Comparison of ENCODE assay signal across 8 cellular contexts in the genomic region with DNA sequence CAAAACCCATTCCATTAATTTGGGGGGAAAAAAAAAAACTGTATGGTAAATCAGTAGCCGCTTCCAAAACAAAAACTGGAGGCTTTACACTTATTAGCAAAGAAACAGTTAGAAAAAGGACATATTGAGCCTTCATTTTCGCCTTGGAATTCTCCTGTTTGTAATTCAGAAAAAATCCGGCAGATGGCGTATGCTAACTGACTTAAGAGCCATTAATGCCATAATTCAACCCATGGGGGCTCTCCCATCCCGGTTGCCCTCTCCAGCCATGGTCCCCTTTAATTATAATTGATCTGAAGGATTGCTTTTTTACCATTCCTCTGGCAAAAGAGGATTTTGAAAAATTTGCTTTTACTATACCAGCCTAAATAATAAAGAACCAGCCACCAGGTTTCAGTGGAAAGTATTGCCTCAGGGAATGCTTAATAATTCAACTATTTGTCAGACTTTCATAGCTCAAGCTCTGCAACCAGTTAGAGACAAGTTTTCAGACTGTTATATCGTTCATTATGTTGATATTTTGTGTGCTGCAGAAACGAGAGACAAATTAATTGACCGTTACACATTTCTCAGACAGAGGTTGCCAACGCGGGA. TPM values are rescaled to one million over a fixed set of nuclear protein-coding genes. Genes with fewer than 3 reads are reported as not detected.
DNase-seq lines count a peak whose midpoint lies in the region; ATAC-seq and TF ChIP-seq lines count a peak whose summit lies in the region.

No MANE protein-coding gene starts in this region.

- TF ChIP-seq CTCF in osteoblast (IDR thresholded peaks at IDR 0.05; ENCODE audit: extremely low read depth, low read depth, low read length), result peak; percentile 60

- no peaks in the 10 kb centered on the region for H4K20me1 ChIP-seq in osteoblast (ENCODE audit: insufficient read depth, low read length)

- H3K4me3 Mint-ChIP-seq in effector memory CD8-positive, alpha-beta T cell, result no peak overlapping the region
- no peak overlapping the region for H3K4me3 Mint-ChIP-seq in activated CD4-positive, alpha-beta memory T cell treated with anti-CD3 and anti-CD28 coated beads for 36 hours

- H3K4me3 ChIP-seq in osteoblast (ENCODE audit: insufficient read depth, low read length), result no peak overlapping the region

- no peaks in the 10 kb centered on the region for H3K79me2 ChIP-seq in osteoblast (ENCODE audit: insufficient read depth, low read length)

- no peak overlapping the region for H3K27ac ChIP-seq in osteoblast (ENCODE audit: low read depth, low read length)

- no peaks in the 10 kb centered on the region for H3K27me3 ChIP-seq in osteoblast (ENCODE audit: insufficient read depth, low read length)

- no peaks in the 10 kb centered on the region for H3K9me3 ChIP-seq in osteoblast (ENCODE audit: low read depth, low read length)

- H3K27ac Mint-ChIP-seq in effector memory CD8-positive, alpha-beta T cell, result no peak overlapping the region
- no peak overlapping the region for H3K27ac Mint-ChIP-seq in activated CD4-positive, alpha-beta memory T cell treated with anti-CD3 and anti-CD28 coated beads for 36 hours

- CTCF ChIA-PET in activated CD4-positive, alpha-beta memory T cell treated with anti-CD3 and anti-CD28 coated beads for 36 hours (lab: Charles Lee), result interaction anchor here (0.7 to 0.9 kb wide), 4 partner anchors 14 to 415 kb away, joined by 3 to 6 read pairs (median 4); no protein-coding TSS in a partner anchor

- ATAC-seq in effector memory CD8-positive, alpha-beta T cell (replicated peaks), result peak; percentile 35
- ATAC-seq in GM19395 (IDR thresholded peaks at IDR 0.05; ENCODE audit: unreplicated experiment), result no peak

- no peaks in the 10 kb centered on the region for H3K36me3 ChIP-seq in osteoblast (ENCODE audit: insufficient read depth, low read length)

- H2AFZ ChIP-seq in osteoblast (ENCODE audit: low read length), result no peak overlapping the region

- H3K4me1 ChIP-seq in osteoblast (ENCODE audit: insufficient read depth, low read length), result no peaks in the 10 kb centered on the region

- peak; percentile 68 for DNase-seq in EH (ENCODE audit: low read depth)
- peak; percentile 86 for DNase-seq in NAMALWA (ENCODE audit: low spot score)
- peak; percentile 56 to 63 (median 61) for DNase-seq in effector memory CD8-positive, alpha-beta T cell
- DNase-seq in osteoblast (ENCODE audit: insufficient read length, low spot score, missing footprints), result peak; percentile 14
- DNase-seq in activated CD4-positive, alpha-beta memory T cell treated with anti-CD3 and anti-CD28 coated beads for 36 hours, result no peak
- no peak for DNase-seq in epidermal melanocyte (ENCODE audit: insufficient read length, low spot score)
- DNase-seq in NCI-H2107 (lab: John Stamatoyannopoulos, UW), result no peak

- intact Hi-C loops in activated CD4-positive, alpha-beta memory T cell treated with anti-CD3 and anti-CD28 coated beads for 36 hours (cut with micrococcal nuclease), result loop anchor here (1.0 to 2.0 kb wide), 4 partner anchors 28 to 841 kb away; partner anchors contain the start of gene CEP97

- no peak overlapping the region for H3K4me2 ChIP-seq in osteoblast (ENCODE audit: insufficient read depth, low read length)

- peaks cover 4% of the 10 kb centered on the region for H3K36me3 Mint-ChIP-seq in effector memory CD8-positive, alpha-beta T cell (ENCODE audit: insufficient read depth)
- no peaks in the 10 kb centered on the region for H3K36me3 Mint-ChIP-seq in activated CD4-positive, alpha-beta memory T cell treated with anti-CD3 and anti-CD28 coated beads for 36 hours

- H3K27me3 Mint-ChIP-seq in effector memory CD8-positive, alpha-beta T cell, result no peaks in the 10 kb centered on the region
- no peaks in the 10 kb centered on the region for H3K27me3 Mint-ChIP-seq in activated CD4-positive, alpha-beta memory T cell treated with anti-CD3 and anti-CD28 coated beads for 36 hours

- no peaks in the 10 kb centered on the region for H3K4me1 Mint-ChIP-seq in effector memory CD8-positive, alpha-beta T cell (ENCODE audit: low read depth in 2 of 2)
- H3K4me1 Mint-ChIP-seq in activated CD4-positive, alpha-beta memory T cell treated with anti-CD3 and anti-CD28 coated beads for 36 hours (ENCODE audit: low read depth), result peaks cover 8% of the 10 kb centered on the region

- POLR2A ChIA-PET in activated CD4-positive, alpha-beta memory T cell treated with anti-CD3 and anti-CD28 coated beads for 36 hours (lab: Charles Lee), result no interaction called here

- H3K9me3 Mint-ChIP-seq in effector memory CD8-positive, alpha-beta T cell, result no peaks in the 10 kb centered on the region
- no peaks in the 10 kb centered on the region for H3K9me3 Mint-ChIP-seq in activated CD4-positive, alpha-beta memory T cell treated with anti-CD3 and anti-CD28 coated beads for 36 hours

RNA-seq across cellular contexts. Expression of gene RPL24, which starts 9.4 kb away (rescaled TPM):
- total RNA-seq in osteoblast, result 1,105 and 1,475 TPM in 2 replicates
- 1,000 to 10,000 TPM; 1,691 to 1,714 TPM for total RNA-seq in activated CD4-positive, alpha-beta memory T cell treated with anti-CD3 and anti-CD28 coated beads for 36 hours

RNA-seq across cellular contexts. Expression of gene ZBTB11, which starts 18.9 kb away (rescaled TPM):
- total RNA-seq in osteoblast, result 22.8 and 23.3 TPM in 2 replicates
- total RNA-seq in activated CD4-positive, alpha-beta memory T cell treated with anti-CD3 and anti-CD28 coated beads for 36 hours, result 10 to 100 TPM; 28.0 to 30.3 TPM

RNA-seq across cellular contexts. Expression of gene CEP97, which starts 28.5 kb away (rescaled TPM):
- 10.6 and 10.9 TPM in 2 replicates for total RNA-seq in osteoblast
- 10 to 100 TPM; 16.6 to 17.9 TPM for total RNA-seq in activated CD4-positive, alpha-beta memory T cell treated with anti-CD3 and anti-CD28 coated beads for 36 hours

Comparison
In these comparisons a context has a peak if more than half of its experiments do, and no peak if none do; other contexts are left out.
1. DNase-seq: peak in EH (single experiment), NAMALWA (single experiment), effector memory CD8-positive, alpha-beta T cell (3 of 3) and osteoblast (single experiment); none in activated CD4-positive, alpha-beta memory T cell treated with anti-CD3 and anti-CD28 coated beads for 36 hours (single experiment), epidermal melanocyte (single experiment) and NCI-H2107 (single experiment).